In genomic region chr11:118145285-118146227, GRCh38 we compare ENCODE assay signal across 8 cellular contexts. TPM values are rescaled to one million over a fixed set of nuclear protein-coding genes. Genes with fewer than 3 reads are reported as not detected.
DNase-seq lines count a peak whose midpoint lies in the region; ATAC-seq and TF ChIP-seq lines count a peak whose summit lies in the region.

No MANE protein-coding gene starts in this region.

- intact Hi-C loops in activated CD4-positive, alpha-beta memory T cell treated with anti-CD3 and anti-CD28 coated beads for 36 hours (cut with micrococcal nuclease), result loop anchor here (1.0 to 5.0 kb wide), 7 partner anchors 26 to 421 kb away; partner anchors contain the start of genes CD3D, CD3G and UBE4A
- intact Hi-C loops in lower lobe of right lung (cut with DNase I), result no loop called here

- H3K27me3 ChIP-seq in AG04450 (ENCODE audit: control insufficient read depth, insufficient read depth, low read length) (peaks cover 50% of the 10 kb centered on the region), duodenal mucosa (ENCODE audit: control insufficient read depth in 1 of 2, insufficient read depth in 2 of 2, low read length in 2 of 2) (peaks cover 35 to 43% of the 10 kb centered on the region in 2 donors), lower lobe of right lung (ENCODE audit: low read depth) (peaks cover 30% of the 10 kb centered on the region)

- peak overlapping the region; percentile 37 to 45 for H3K9ac ChIP-seq in duodenal mucosa (ENCODE audit: low read depth in 1 of 2, low read length in 2 of 2)

- peaks cover 0 to 7% of the 10 kb centered on the region in 2 donors for H3K4me1 ChIP-seq in duodenal mucosa (ENCODE audit: control insufficient read depth in 1 of 2, insufficient read depth in 2 of 2, low read length in 2 of 2)
- no peaks in the 10 kb centered on the region for H3K4me1 ChIP-seq in lower lobe of right lung

- H3K36me3 Mint-ChIP-seq in activated CD4-positive, alpha-beta memory T cell treated with anti-CD3 and anti-CD28 coated beads for 36 hours, result no peaks in the 10 kb centered on the region

- H3K4me1 Mint-ChIP-seq in activated CD4-positive, alpha-beta memory T cell treated with anti-CD3 and anti-CD28 coated beads for 36 hours (ENCODE audit: low read depth), result peaks cover 3% of the 10 kb centered on the region

- H3K27ac ChIP-seq in AG04450 (ENCODE audit: low read depth, low read length) (no peak overlapping the region), duodenal mucosa (ENCODE audit: low read depth, low read length) (no peak overlapping the region), lower lobe of right lung (peak overlapping the region; percentile 56)

- H3K27ac Mint-ChIP-seq in activated CD4-positive, alpha-beta memory T cell treated with anti-CD3 and anti-CD28 coated beads for 36 hours, result no peak overlapping the region

- peaks cover 39% of the 10 kb centered on the region for H3K27me3 Mint-ChIP-seq in activated CD4-positive, alpha-beta memory T cell treated with anti-CD3 and anti-CD28 coated beads for 36 hours

- peak overlapping the region; percentile 50 for H3K4me3 ChIP-seq in AG04450 (ENCODE audit: low read depth, low read length)
- H3K4me3 ChIP-seq in duodenal mucosa (ENCODE audit: low read depth in 1 of 2, low read length in 2 of 2), result peak overlapping the region; percentile 67 to 73
- peak overlapping the region; percentile 72 for H3K4me3 ChIP-seq in lower lobe of right lung

- H3K9me3 ChIP-seq in AG04450 (ENCODE audit: control insufficient read depth, insufficient read depth, low read length), result no peaks in the 10 kb centered on the region; the same call in 1 of the 2 replicates
- H3K9me3 ChIP-seq in duodenal mucosa (ENCODE audit: control insufficient read depth in 1 of 2, low read length in 2 of 2), result no peaks in the 10 kb centered on the region
- H3K9me3 ChIP-seq in lower lobe of right lung, result no peaks in the 10 kb centered on the region

- H3K9me3 Mint-ChIP-seq in activated CD4-positive, alpha-beta memory T cell treated with anti-CD3 and anti-CD28 coated beads for 36 hours, result no peaks in the 10 kb centered on the region

- peak overlapping the region; percentile 78 for H3K4me3 Mint-ChIP-seq in activated CD4-positive, alpha-beta memory T cell treated with anti-CD3 and anti-CD28 coated beads for 36 hours

- ATAC-seq in GM18907 (IDR thresholded peaks at IDR 0.05; ENCODE audit: unreplicated experiment), result peak; percentile 85
- ATAC-seq in HG03432 (IDR thresholded peaks at IDR 0.05; ENCODE audit: unreplicated experiment), result peak; percentile 85
- peak; percentile 97 to 98 for ATAC-seq in lower lobe of right lung

- DNase-seq in AG04450 (ENCODE audit: low read depth, low spot score), result no peak
- DNase-seq in NCI-H748 (lab: John Stamatoyannopoulos, UW; ENCODE audit: unreplicated experiment), result peak; percentile 84
- DNase-seq in activated CD4-positive, alpha-beta memory T cell treated with anti-CD3 and anti-CD28 coated beads for 36 hours, result peak; percentile 95
- DNase-seq in lower lobe of right lung, result peak; percentile 92
- DNase-seq in stimulated activated CD4-positive, alpha-beta T cell treated with anti-CD3 and anti-CD28 coated beads, Interleukin-4, amount 100 ng/mL, for 4 hours, result peak; percentile 77 to 86

- TF ChIP-seq CTCF in AG04450 (IDR thresholded peaks at IDR 0.05; ENCODE audit: low read depth, low read length) (peak; percentile 87), lower lobe of right lung (IDR thresholded peaks at IDR 0.05) (peak; percentile 91)

- CTCF ChIA-PET in AG04450 (lab: Charles Lee), result interaction anchor here (0.7 to 5.6 kb wide), 5 partner anchors 15 to 206 kb away, joined by 3 to 71 read pairs (median 4); no protein-coding TSS in a partner anchor
- CTCF ChIA-PET in activated CD4-positive, alpha-beta memory T cell treated with anti-CD3 and anti-CD28 coated beads for 36 hours (lab: Charles Lee), result interaction anchor here (0.6 to 5.5 kb wide), 16 partner anchors 11 to 344 kb away, joined by 3 to 101 read pairs (median 5); partner anchors contain the start of gene CD3D

- POLR2A ChIA-PET in AG04450 (lab: Yijun Ruan, JAX), result no interaction called here
- POLR2A ChIA-PET in activated CD4-positive, alpha-beta memory T cell treated with anti-CD3 and anti-CD28 coated beads for 36 hours (lab: Charles Lee), result interaction anchor here (0.8 kb wide), 1 partner anchor 26 kb away, joined by 5 read pairs; no protein-coding TSS in a partner anchor

- no peaks in the 10 kb centered on the region for H3K36me3 ChIP-seq in duodenal mucosa (ENCODE audit: control insufficient read depth in 1 of 2, insufficient read depth in 2 of 2, low read length in 2 of 2)
- H3K36me3 ChIP-seq in lower lobe of right lung, result no peaks in the 10 kb centered on the region

RNA-seq across cellular contexts. Expression of gene SCN4B, which starts 7.1 kb away (rescaled TPM):
- 0.10 and 0.11 TPM in 2 replicates for polyA plus RNA-seq in AG04450 (2011; rRNA removed)
- 0.48 TPM in 1 of 2 replicates, not detected in the other for polyA minus RNA-seq in AG04450 (2011; rRNA and poly(A)+ RNA removed)
- total RNA-seq in activated CD4-positive, alpha-beta memory T cell treated with anti-CD3 and anti-CD28 coated beads for 36 hours, result under 1 TPM; 0.22 to 0.36 TPM
- 6.0 TPM for total RNA-seq in lower lobe of right lung

RNA-seq across cellular contexts. Expression of gene SCN2B, which starts 30.9 kb away (rescaled TPM):
- 0.01 TPM in 1 of 2 replicates, not detected in the other for polyA plus RNA-seq in AG04450 (2011; rRNA removed)
- not detected in 2 replicates for polyA minus RNA-seq in AG04450 (2011; rRNA and poly(A)+ RNA removed)
- not detected for total RNA-seq in activated CD4-positive, alpha-beta memory T cell treated with anti-CD3 and anti-CD28 coated beads for 36 hours
- 1.6 TPM for total RNA-seq in lower lobe of right lung

RNA-seq across cellular contexts. Expression of gene SMIM35, which starts 58.8 kb away (rescaled TPM):
- not detected in 2 replicates for polyA plus RNA-seq in AG04450 (2011; rRNA removed)
- polyA minus RNA-seq in AG04450 (2011; rRNA and poly(A)+ RNA removed), result not detected in 2 replicates
- under 1 TPM; 0.22 to 0.40 TPM for total RNA-seq in activated CD4-positive, alpha-beta memory T cell treated with anti-CD3 and anti-CD28 coated beads for 36 hours
- not detected for total RNA-seq in lower lobe of right lung
